ENCODE assay signal across 3 cellular contexts in genomic region chr1:95671098-95671497, GRCh38.
"Had no signal": no experiment of that assay in that cellular context is flagged by ENCODE, and none has a peak within 500 bp of the region (broad histone marks: within the 10 kb centered on the region; RNA-seq: fewer than 3 reads in every experiment).

No MANE protein-coding gene starts in this region.

- ATAC-seq: GM12878 had no signal

- H3K4me3 ChIP-seq: GM12878 had no signal

- DNase-seq: GDM1, GF-D8 had no signal
